9 cellular contexts compared by ENCODE assay signal in the genomic region with DNA sequence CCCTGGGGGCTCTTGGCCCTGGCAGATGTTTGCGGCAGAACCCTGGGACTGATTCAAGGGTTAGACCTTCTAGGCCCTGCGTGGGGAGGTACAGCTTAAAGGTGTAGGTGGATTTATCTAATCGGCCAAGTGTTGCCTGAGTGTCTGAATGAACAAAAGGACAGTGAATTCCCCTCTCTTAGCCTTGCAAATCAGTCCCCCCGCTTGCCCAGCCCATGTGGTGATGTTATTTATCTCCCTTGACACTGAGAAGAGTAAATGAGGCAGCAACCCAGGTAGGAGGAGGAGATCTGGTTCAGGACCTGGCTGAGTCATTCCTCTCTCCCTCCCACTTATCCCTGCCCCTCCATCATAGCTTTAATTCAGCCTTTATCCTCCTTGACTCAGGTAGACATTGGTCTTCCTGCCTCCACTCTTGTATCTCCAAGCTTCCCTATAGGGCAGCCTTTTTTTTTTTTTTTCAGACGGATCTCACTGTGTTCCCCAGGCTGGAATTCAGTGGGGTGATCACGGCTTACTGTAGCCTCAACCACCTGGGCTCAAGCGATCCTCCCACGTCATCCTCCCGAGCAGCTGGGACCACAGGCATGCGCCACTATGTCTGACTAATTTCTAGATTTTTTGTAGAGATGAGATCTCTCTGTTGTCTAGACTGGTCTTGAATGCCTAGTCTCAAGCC. TPM values are rescaled to one million over a fixed set of nuclear protein-coding genes. Genes with fewer than 3 reads are reported as not detected.
A peak's percentile ranks its signal among the peaks of the same experiment; 100 is the strongest.
DNase-seq lines count a peak whose midpoint lies in the region; ATAC-seq and TF ChIP-seq lines count a peak whose summit lies in the region.
"Had no signal": no experiment of that assay in that cellular context is flagged by ENCODE, and none has a peak within 500 bp of the region (broad histone marks: within the 10 kb centered on the region; RNA-seq: fewer than 3 reads in every experiment).

No MANE protein-coding gene starts in this region.

- no peaks in the 10 kb centered on the region for H3K9me3 ChIP-seq in AG04450 (ENCODE audit: control insufficient read depth, insufficient read depth, low read length)

- POLR2A ChIA-PET in AG04450 (lab: Yijun Ruan, JAX): interaction anchor here (0.6 kb wide), 2 partner anchors 13 to 24 kb away, joined by 3 read pairs; no protein-coding TSS in a partner anchor

- H3K27ac ChIP-seq in AG04450 (ENCODE audit: low read depth, low read length): no peak overlapping the region

- CTCF ChIA-PET in AG04450 (lab: Charles Lee): no interaction called here

- H3K4me3 ChIP-seq in AG04450 (ENCODE audit: low read depth, low read length): no peak overlapping the region
- no peak overlapping the region for H3K4me3 ChIP-seq in astrocyte of the spinal cord (ENCODE audit: low read depth, low read length)

- TF ChIP-seq CTCF in AG04450 (IDR thresholded peaks at IDR 0.05; ENCODE audit: low read depth, low read length): no peak
- no peak for TF ChIP-seq CTCF in astrocyte of the spinal cord (IDR thresholded peaks at IDR 0.05; ENCODE audit: low read depth, low read length)

- in situ Hi-C loops in astrocyte of the spinal cord (cut with HindIII; ENCODE audit: low sequenced_read_pairs): no loop called here
- in situ Hi-C loops in ACHN (cut with HindIII; ENCODE audit: low pct_ligation_motif_present, low pct_unique_long_range_greater_than_20kb, low sequenced_read_pairs): no loop called here

- DNase-seq in AG04450 (ENCODE audit: low read depth, low spot score) (peak; percentile 13), GM19240 (ENCODE audit: insufficient read length, low spot score) (peak; percentile 43), astrocyte of the spinal cord (ENCODE audit: low read depth, low spot score) (peak; percentile 54), hippocampal formation (lab: John Stamatoyannopoulos, UW) (no peak), ACHN (no peak)
- DNase-seq in stimulated activated naive CD8-positive, alpha-beta T cell treated with anti-CD3 and anti-CD28 coated beads, Interleukin-15, Interleukin-2, amounts not matched to agents 100 U/mL and 50 U/mL, for 24 hours: peak; percentile 21
- DNase-seq: activated naive CD8-positive, alpha-beta T cell treated with anti-CD3 and anti-CD28 coated beads, Interleukin-2, amount 10 ng/mL, durations not matched to agents 7 days and 5 days had no signal

- H3K27me3 ChIP-seq in AG04450 (ENCODE audit: control insufficient read depth, insufficient read depth, low read length): peaks cover 13% of the 10 kb centered on the region

- ATAC-seq in HG03432 (IDR thresholded peaks at IDR 0.05; ENCODE audit: unreplicated experiment) (peak; percentile 90), HG03025 (IDR thresholded peaks at IDR 0.05; ENCODE audit: low FRiP score, unreplicated experiment) (no peak)
- ATAC-seq in stimulated activated naive CD8-positive, alpha-beta T cell treated with anti-CD3 and anti-CD28 coated beads, Interleukin-15, Interleukin-2, amounts not matched to agents 100 U/mL and 50 U/mL, for 24 hours: peak; percentile 63

RNA-seq across cellular contexts. Expression of a gene that starts 54.7 kb away (rescaled TPM):
- 19.8 and 23.4 TPM in 2 replicates for polyA plus RNA-seq in AG04450 (2011; rRNA removed)
- 8.0 and 10.8 TPM in 2 replicates for polyA minus RNA-seq in AG04450 (2011; rRNA and poly(A)+ RNA removed)

Comparison
In these comparisons a context has a peak if more than half of its experiments do, and no peak if none do; other contexts are left out.
1. DNase-seq: peak in AG04450 (single experiment), GM19240 (single experiment), astrocyte of the spinal cord (single experiment) and stimulated activated naive CD8-positive, alpha-beta T cell treated with anti-CD3 and anti-CD28 coated beads, Interleukin-15, Interleukin-2, amounts not matched to agents 100 U/mL and 50 U/mL, for 24 hours (single experiment); none in hippocampal formation (0 of 2) and ACHN (single experiment).